ENCODE assay signal across 1 cellular context in genomic region chr14:39050389-39050788, GRCh38.
TF ChIP-seq lines count a peak whose summit lies in the region.

No MANE protein-coding gene starts in this region.

TF ChIP-seq in SK-N-SH treated with all-trans-retinoic acid at 6 μM for 48 hours, 23 proteins besides CTCF, POLR2A, EP300 and RAD21 (continued from another document):
- TF ChIP-seq TSHZ2 (CRISPR knock-in tag; IDR thresholded peaks at IDR 0.05) = no peak
- no peak for TF ChIP-seq TOX (CRISPR knock-in tag; IDR thresholded peaks at IDR 0.05; ENCODE audit: borderline replicate concordance)
- no peak for TF ChIP-seq TCF4 (CRISPR knock-in tag; IDR thresholded peaks at IDR 0.05; ENCODE audit: borderline replicate concordance)
- no peak for TF ChIP-seq ZFP30 (CRISPR knock-in tag; IDR thresholded peaks at IDR 0.05)
- TF ChIP-seq CSDC2 (CRISPR knock-in tag; IDR thresholded peaks at IDR 0.05) = no peak
- no peak for TF ChIP-seq ZNF8 (CRISPR knock-in tag; IDR thresholded peaks at IDR 0.05)
- TF ChIP-seq BACH2 (CRISPR knock-in tag; IDR thresholded peaks at IDR 0.05; ENCODE audit: borderline replicate concordance) = no peak
TF ChIP-seq in SK-N-SH treated with all-trans-retinoic acid at 6 μM for 48 hours: peak in this region for 0.
